In the genomic region with DNA sequence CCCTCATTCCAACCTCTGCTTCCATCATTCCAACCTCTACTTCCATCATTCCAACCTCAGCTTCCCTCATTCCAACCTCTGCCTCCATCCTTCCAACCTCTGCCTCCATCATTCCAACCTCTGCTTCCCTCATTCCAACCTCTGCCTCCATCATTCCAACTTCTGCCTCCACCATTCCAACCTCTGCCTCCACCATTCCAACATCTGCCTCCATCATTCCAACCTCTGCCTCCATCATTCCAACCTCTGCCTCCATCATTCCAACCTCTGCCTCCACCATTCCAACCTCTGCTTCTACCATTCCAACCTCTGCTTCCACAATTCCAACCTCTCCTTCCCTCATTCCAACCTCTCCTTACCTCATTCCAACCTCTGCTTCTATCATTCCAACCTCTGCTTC, we compare ENCODE assay signal across 37 cellular contexts. TPM values are rescaled to one million over a fixed set of nuclear protein-coding genes. Genes with fewer than 3 reads are reported as not detected.
A peak's percentile ranks its signal among the peaks of the same experiment; 100 is the strongest.
DNase-seq lines count a peak whose midpoint lies in the region; ATAC-seq, FAIRE-seq and TF ChIP-seq lines count a peak whose summit lies in the region.
"Had no signal": no experiment of that assay in that cellular context is flagged by ENCODE, and none has a peak within 500 bp of the region (broad histone marks: within the 10 kb centered on the region; RNA-seq: fewer than 3 reads in every experiment).

No MANE protein-coding gene starts in this region.

- peak overlapping the region; percentile 65 for H3K14ac ChIP-seq in IMR-90 (replicated peaks; ENCODE audit: low read depth, low read length)

- intact Hi-C loops in HepG2 (cut with micrococcal nuclease; ENCODE audit: unreplicated experiment): no loop called here
- intact Hi-C loops in right lobe of liver (cut with DNase I): no loop called here
- intact Hi-C loops in IMR-90 (cut with micrococcal nuclease): no loop called here
- intact Hi-C loops in K562 (cut with micrococcal nuclease): no loop called here
- intact Hi-C loops in uterus (cut with DNase I; ENCODE audit: low total_unique reads): no loop called here
- intact Hi-C loops in naive thymus-derived CD4-positive, alpha-beta T cell (cut with micrococcal nuclease): no loop called here

- ATAC-seq in HepG2 (no peak), right lobe of liver (no peak), IMR-90 (ENCODE audit: low read depth) (no peak), K562 (no peak), HG03460 (IDR thresholded peaks at IDR 0.05; ENCODE audit: unreplicated experiment) (no peak)
- no peak for ATAC-seq in naive thymus-derived CD4-positive, alpha-beta T cell
- ATAC-seq: A549; CD8-positive, alpha-beta T cell had no signal

- H3K56ac ChIP-seq in IMR-90 (ENCODE audit: extremely low read depth, insufficient read depth, low read length): no peak overlapping the region

- H2AFZ ChIP-seq in HepG2 (ENCODE audit: low read length) (no peak overlapping the region), IMR-90 (replicated peaks; ENCODE audit: low read length, poor library complexity) (no peak overlapping the region), K562 (ENCODE audit: low read depth, low read length) (no peak overlapping the region)

- POLR2A ChIA-PET in HepG2 (lab: Yijun Ruan, JAX) (no interaction called here), HEK293 (lab: Yijun Ruan, JAX) (no interaction called here), IMR-90 (lab: Charles Lee; ENCODE audit: unreplicated experiment) (no interaction called here), K562 (lab: Yijun Ruan, JAX) (interaction anchor here (1.0 to 2.7 kb wide), 4 partner anchors 10 to 15 kb away, joined by 3 to 10 read pairs (median 4); no protein-coding TSS in a partner anchor)
- POLR2A ChIA-PET in naive thymus-derived CD4-positive, alpha-beta T cell (lab: Charles Lee): no interaction called here

- TF ChIP-seq EP300 in HepG2 (IDR thresholded peaks at IDR 0.05; ENCODE audit: low read depth in 2 of 2, low read length in 2 of 2): no peak
- no peak for TF ChIP-seq EP300 in HepG2 (CRISPR knock-in tag; IDR thresholded peaks at IDR 0.05; ENCODE audit: borderline replicate concordance)
- no peak for TF ChIP-seq EP300 in K562 (IDR thresholded peaks at IDR 0.05; ENCODE audit: low read length)

- CTCF ChIA-PET in HepG2 (lab: Yijun Ruan, JAX; ENCODE audit: low intra/inter-chr PET ratio, low total read pairs) (no interaction called here), HEK293 (lab: Yijun Ruan, JAX) (no interaction called here), IMR-90 (lab: Yijun Ruan, JAX) (interaction anchor here (0.6 to 2.4 kb wide), 2 partner anchors 10 to 87 kb away, joined by 3 to 11 read pairs; no protein-coding TSS in a partner anchor), K562 (lab: Yijun Ruan, JAX; ENCODE audit: low intra/inter-chr PET ratio) (no interaction called here)
- CTCF ChIA-PET in naive thymus-derived CD4-positive, alpha-beta T cell (lab: Charles Lee): no interaction called here

- no peak overlapping the region for H4K5ac ChIP-seq in IMR-90 (ENCODE audit: low read depth, low read length)

- H3K9ac ChIP-seq in HepG2 (ENCODE audit: insufficient read depth, low read depth, low read length): no peak overlapping the region
- no peak overlapping the region for H3K9ac ChIP-seq in IMR-90 (ENCODE audit: low read depth, low read length)
- no peak overlapping the region for H3K9ac ChIP-seq in K562 (ENCODE audit: insufficient read depth in 1 of 2, low read depth in 2 of 2, low read length in 2 of 2)
- H3K9ac ChIP-seq: BLaER1; BLaER1 treated with 17β-estradiol and CSF1 and Interleukin-3, amounts not matched to agents 10 nM and 100 nM had no signal

- in situ Hi-C loops in HepG2 (cut with HindIII; ENCODE audit: extremely low pct_ligation_motif_present, low pct_unique_long_range_greater_than_20kb): no loop called here
- in situ Hi-C loops in IMR-90 (cut with MboI; ENCODE audit: low sequenced_read_pairs): no loop called here
- in situ Hi-C loops in K562 (cut with MboI): no loop called here

- peak overlapping the region; percentile 83; the same call in 1 of the 2 replicates for H4K91ac ChIP-seq in IMR-90 (ENCODE audit: insufficient read depth, low read depth, low read length)

- H3K4me1 Mint-ChIP-seq in naive thymus-derived CD4-positive, alpha-beta T cell: peaks cover 0 to 3% (median 0%) of the 10 kb centered on the region in 7 donors
- H3K4me1 Mint-ChIP-seq: B cell; CD14-positive monocyte; CD8-positive, alpha-beta memory T cell had no signal

- no peak overlapping the region for H3K4me3 Mint-ChIP-seq in naive thymus-derived CD4-positive, alpha-beta T cell
- H3K4me3 Mint-ChIP-seq: B cell; CD14-positive monocyte; CD4-positive, alpha-beta memory T cell; CD4-positive, alpha-beta T cell; CD4-positive, CD25-positive, alpha-beta regulatory T cell; CD8-positive, alpha-beta memory T cell; CD8-positive, alpha-beta T cell had no signal

- TF ChIP-seq RAD21 in HepG2 (CRISPR knock-in tag; IDR thresholded peaks at IDR 0.05) (no peak), IMR-90 (IDR thresholded peaks at IDR 0.05; ENCODE audit: low read length) (no peak), K562 (CRISPR knock-in tag; conservative IDR thresholded peaks at IDR 0.05 in 1 of 2, IDR thresholded peaks at IDR 0.05 in 1 of 2) (no peak)

- no peak overlapping the region for H2BK5ac ChIP-seq in IMR-90 (ENCODE audit: low read depth, low read length, poor library complexity, severe bottlenecking)

- no peak overlapping the region for H3K27ac Mint-ChIP-seq in naive thymus-derived CD4-positive, alpha-beta T cell
- H3K27ac Mint-ChIP-seq: B cell; CD14-positive monocyte; CD4-positive, alpha-beta memory T cell; CD4-positive, alpha-beta T cell; CD4-positive, CD25-positive, alpha-beta regulatory T cell; CD8-positive, alpha-beta memory T cell; CD8-positive, alpha-beta T cell had no signal

- no peak overlapping the region for H3K23ac ChIP-seq in IMR-90 (ENCODE audit: low read depth, low read length)

- no peak overlapping the region for H3K18ac ChIP-seq in IMR-90 (ENCODE audit: low read depth, low read length)

- H3K27me3 ChIP-seq in HepG2 (ENCODE audit: control insufficient read depth in 1 of 2, insufficient read depth in 2 of 2, low read length in 2 of 2): peaks cover 0 to 6% of the 10 kb centered on the region in 2 experiments; a peak in 2 of 5 replicates
- no peaks in the 10 kb centered on the region for H3K27me3 ChIP-seq in right lobe of liver
- H3K27me3 ChIP-seq in IMR-90 (ENCODE audit: control insufficient read depth, insufficient read depth, low read length): no peaks in the 10 kb centered on the region
- H3K27me3 ChIP-seq in K562 (ENCODE audit: control insufficient read depth in 2 of 2, insufficient read depth in 2 of 2, low read length in 2 of 2): peaks cover 2 to 21% of the 10 kb centered on the region in 2 experiments; a peak in 2 of 5 replicates
- H3K27me3 ChIP-seq in uterus: no peaks in the 10 kb centered on the region
- no peaks in the 10 kb centered on the region for H3K27me3 ChIP-seq in naive thymus-derived CD4-positive, alpha-beta T cell (ENCODE audit: control insufficient read depth in 2 of 2, insufficient read depth in 2 of 2, low read length in 2 of 2)
- H3K27me3 ChIP-seq: BLaER1; BLaER1 treated with 17β-estradiol and CSF1 and Interleukin-3, amounts not matched to agents 10 nM and 100 nM had no signal

- no peak overlapping the region for H3K4me2 ChIP-seq in HepG2 (ENCODE audit: low read depth, low read length)
- H3K4me2 ChIP-seq in IMR-90 (ENCODE audit: low read depth, low read length): no peak overlapping the region
- no peak overlapping the region for H3K4me2 ChIP-seq in K562 (ENCODE audit: insufficient read depth, low read length)
- H3K4me2 ChIP-seq: A549; BLaER1; BLaER1 treated with 17β-estradiol and CSF1 and Interleukin-3, amounts not matched to agents 10 nM and 100 nM had no signal

- FAIRE-seq in HepG2 (lab: Jason Lieb, UNC): no peak
- no peak for FAIRE-seq in K562 (lab: Jason Lieb, UNC)
- FAIRE-seq: A204.1, A549, D721Med had no signal

- H3K9me1 ChIP-seq in IMR-90 (ENCODE audit: insufficient read depth, low read length): peaks cover 12% of the 10 kb centered on the region; the same call in 1 of the 2 replicates
- no peaks in the 10 kb centered on the region for H3K9me1 ChIP-seq in K562 (ENCODE audit: control insufficient read depth, insufficient read depth, low read length)

- no peaks in the 10 kb centered on the region for H3K9me3 ChIP-seq in HepG2 (ENCODE audit: low read length)
- H3K9me3 ChIP-seq in right lobe of liver: no peaks in the 10 kb centered on the region
- no peaks in the 10 kb centered on the region for H3K9me3 ChIP-seq in HEK293 (ENCODE audit: control insufficient read depth, insufficient read depth, low read depth, low read length)
- H3K9me3 ChIP-seq in IMR-90 (ENCODE audit: control insufficient read depth, insufficient read depth, low read length): no peaks in the 10 kb centered on the region; the same call in 1 of the 2 replicates
- no peaks in the 10 kb centered on the region for H3K9me3 ChIP-seq in K562 (replicated peaks; ENCODE audit: control insufficient read depth, insufficient read depth, low read depth, low read length)
- no peaks in the 10 kb centered on the region for H3K9me3 ChIP-seq in uterus
- no peaks in the 10 kb centered on the region for H3K9me3 ChIP-seq in naive thymus-derived CD4-positive, alpha-beta T cell (ENCODE audit: control insufficient read depth in 2 of 3, low read length in 3 of 3)
- H3K9me3 ChIP-seq: BE2C, BLaER1, Caco-2 had no signal

- dilution Hi-C loops in IMR-90 (cut with HindIII; ENCODE audit: low sequenced_read_pairs, unreplicated experiment): no loop called here

- TF ChIP-seq CTCF in HepG2 (CRISPR knock-in tag; IDR thresholded peaks at IDR 0.05) (no peak), right lobe of liver (IDR thresholded peaks at IDR 0.05) (no peak), HEK293 (tag by site-specific recombination; IDR thresholded peaks at IDR 0.05) (no peak), IMR-90 (conservative IDR thresholded peaks at IDR 0.05; ENCODE audit: low read depth, low read length) (no peak), K562 (IDR thresholded peaks at IDR 0.05 in 2 of 3, conservative IDR thresholded peaks at IDR 0.05 in 1 of 3; ENCODE audit: insufficient read depth in 2 of 3, low read depth in 1 of 3, low read length in 3 of 3) (no peak), uterus (IDR thresholded peaks at IDR 0.05) (no peak)

- BruUV-seq in HepG2 (replicated peaks; lab: Mats Ljungman, UMichigan) (no TSS peak), IMR-90 (replicated peaks; lab: Mats Ljungman, UMichigan) (no TSS peak), K562 (replicated peaks; lab: Mats Ljungman, UMichigan) (no TSS peak)

- no peaks in the 10 kb centered on the region for H3K9me3 Mint-ChIP-seq in naive thymus-derived CD4-positive, alpha-beta T cell
- H3K9me3 Mint-ChIP-seq: CD4-positive, alpha-beta memory T cell; CD4-positive, alpha-beta T cell; CD8-positive, alpha-beta T cell had no signal

- no peak overlapping the region for H2AK9ac ChIP-seq in IMR-90 (replicated peaks; ENCODE audit: low read depth, low read length, poor library complexity)

- peaks cover 0 to 7% (median 5%) of the 10 kb centered on the region in 5 donors for H3K27me3 Mint-ChIP-seq in naive thymus-derived CD4-positive, alpha-beta T cell

- DNase-seq in HepG2 (ENCODE audit: low spot score) (no peak), right lobe of liver (no peak), IMR-90 (no peak), K562 (ENCODE audit: extremely low read depth in 1 of 4, low spot score in 3 of 4) (no peak), uterus (no peak)
- DNase-seq in naive thymus-derived CD4-positive, alpha-beta T cell: no peak
- DNase-seq: 8988T; ACHN; AML-193; BE2C; C1 segment of cervical spinal cord; Caco-2; Calu3; CD4-positive, alpha-beta memory T cell; CD4-positive, alpha-beta T cell; CD4-positive, CD25-positive, alpha-beta regulatory T cell; CD8-positive, alpha-beta memory T cell; CD8-positive, alpha-beta T cell; COR-L47; DMS 273 treated with DMSO at 0.1 percent for 48 hours; DMS153; DMS53; DMS79; DMS79 treated with DMSO at 0.1 percent for 48 hours; DND-41; EL had no signal

- H3K27ac ChIP-seq in HepG2 (ENCODE audit: extremely low read length, insufficient read depth, low read length) (no peak overlapping the region), right lobe of liver (no peak overlapping the region), HEK293 (ENCODE audit: extremely low read depth, low read depth, low read length) (no peak overlapping the region), IMR-90 (ENCODE audit: insufficient read depth, low read length) (no peak overlapping the region), K562 (ENCODE audit: extremely low read depth, low read depth, low read length) (no peak overlapping the region), uterus (no peak overlapping the region)
- H3K27ac ChIP-seq in naive thymus-derived CD4-positive, alpha-beta T cell (ENCODE audit: low read depth, low read length): no peak overlapping the region
- H3K27ac ChIP-seq: 22Rv1; A549; BLaER1; BLaER1 treated with 17β-estradiol and CSF1 and Interleukin-3, amounts not matched to agents 10 nM and 100 nM; C4-2B had no signal

- TF ChIP-seq POLR2A in HepG2 (IDR thresholded peaks at IDR 0.05; ENCODE audit: insufficient read depth in 1 of 2, low read depth in 2 of 2, low read length in 2 of 2) (no peak), right lobe of liver (IDR thresholded peaks at IDR 0.05) (no peak), IMR-90 (IDR thresholded peaks at IDR 0.05; ENCODE audit: low read depth, low read length) (no peak), K562 (conservative IDR thresholded peaks at IDR 0.05) (no peak), uterus (IDR thresholded peaks at IDR 0.05) (no peak)

- H3K4me3 ChIP-seq in HepG2 (replicated peaks in 1 of 3; ENCODE audit: insufficient read depth in 1 of 3, low read depth in 2 of 3, low read length in 3 of 3) (no peak overlapping the region), right lobe of liver (no peak overlapping the region), HEK293 (ENCODE audit: low read depth, low read length) (no peak overlapping the region), IMR-90 (ENCODE audit: insufficient read depth, low read depth, low read length) (no peak overlapping the region), K562 (no peak overlapping the region), uterus (no peak overlapping the region)
- H3K4me3 ChIP-seq in naive thymus-derived CD4-positive, alpha-beta T cell (ENCODE audit: low read length): no peak overlapping the region
- H3K4me3 ChIP-seq: A549; BLaER1; BLaER1 treated with 17β-estradiol and CSF1 and Interleukin-3, amounts not matched to agents 10 nM and 100 nM had no signal

- H3K4ac ChIP-seq in IMR-90 (ENCODE audit: low read depth, low read length): 0 out of 2 replicates have a peak overlapping the region, but pooled peaks have one; percentile 67

- H2BK20ac ChIP-seq in IMR-90 (ENCODE audit: low read depth, low read length): peak overlapping the region; percentile 97

- peak overlapping the region; percentile 16; the same call in 2 of the 3 replicates for H2BK15ac ChIP-seq in IMR-90 (ENCODE audit: low read depth, low read length)

- H2BK120ac ChIP-seq in IMR-90 (ENCODE audit: low read depth, low read length): peak overlapping the region; percentile 86

- H3K4me1 ChIP-seq in HepG2 (ENCODE audit: insufficient read depth, low read length) (no peaks in the 10 kb centered on the region), right lobe of liver (no peaks in the 10 kb centered on the region), HEK293 (ENCODE audit: control insufficient read depth, insufficient read depth, low read length) (no peaks in the 10 kb centered on the region), IMR-90 (ENCODE audit: control insufficient read depth, insufficient read depth, low read length) (peaks cover 7% of the 10 kb centered on the region), K562 (replicated peaks in 1 of 2; ENCODE audit: control insufficient read depth in 2 of 2, insufficient read depth in 2 of 2, low read length in 2 of 2) (peaks cover 0 to 9% of the 10 kb centered on the region in 2 experiments; a peak in 4 of 5 replicates), uterus (no peaks in the 10 kb centered on the region)
- H3K4me1 ChIP-seq in naive thymus-derived CD4-positive, alpha-beta T cell (ENCODE audit: control insufficient read depth in 2 of 2, insufficient read depth in 2 of 2, low read length in 2 of 2): no peaks in the 10 kb centered on the region
- H3K4me1 ChIP-seq: A549; BE2C; BLaER1; BLaER1 treated with 17β-estradiol and CSF1 and Interleukin-3, amounts not matched to agents 10 nM and 100 nM; Caco-2 had no signal

- H2AK5ac ChIP-seq in IMR-90 (ENCODE audit: low read depth, low read length): peak overlapping the region; percentile 89

- H3K79me2 ChIP-seq in HepG2 (ENCODE audit: insufficient read depth, low read length) (no peaks in the 10 kb centered on the region), K562 (ENCODE audit: control insufficient read depth, insufficient read depth, low read length) (no peaks in the 10 kb centered on the region)

- peaks cover 0 to 28% of the 10 kb centered on the region in 2 experiments; a peak in 2 of 4 replicates for H3K79me1 ChIP-seq in IMR-90 (ENCODE audit: low read depth in 1 of 2, low read length in 2 of 2)

- no peaks in the 10 kb centered on the region for H3K36me3 ChIP-seq in HepG2 (replicated peaks in 1 of 2; ENCODE audit: control insufficient read depth in 1 of 2, insufficient read depth in 2 of 2, low read length in 2 of 2)
- no peaks in the 10 kb centered on the region for H3K36me3 ChIP-seq in right lobe of liver
- no peaks in the 10 kb centered on the region for H3K36me3 ChIP-seq in HEK293 (ENCODE audit: control insufficient read depth in 2 of 2, insufficient read depth in 1 of 2, low read length in 2 of 2)
- peaks cover 1% of the 10 kb centered on the region; the same call in 1 of the 2 replicates for H3K36me3 ChIP-seq in IMR-90 (ENCODE audit: control insufficient read depth, insufficient read depth, low read length)
- H3K36me3 ChIP-seq in K562 (ENCODE audit: control insufficient read depth, insufficient read depth, low read length): no peaks in the 10 kb centered on the region
- H3K36me3 ChIP-seq in uterus: no peaks in the 10 kb centered on the region
- no peaks in the 10 kb centered on the region for H3K36me3 ChIP-seq in naive thymus-derived CD4-positive, alpha-beta T cell (ENCODE audit: control insufficient read depth in 2 of 3, insufficient read depth in 3 of 3, low read length in 3 of 3)
- H3K36me3 ChIP-seq: BE2C; BLaER1; BLaER1 treated with 17β-estradiol and CSF1 and Interleukin-3, amounts not matched to agents 10 nM and 100 nM had no signal

- no peaks in the 10 kb centered on the region for H3K36me3 Mint-ChIP-seq in naive thymus-derived CD4-positive, alpha-beta T cell
- H3K36me3 Mint-ChIP-seq: CD14-positive monocyte; CD4-positive, alpha-beta memory T cell; CD4-positive, CD25-positive, alpha-beta regulatory T cell; CD8-positive, alpha-beta memory T cell; CD8-positive, alpha-beta T cell had no signal

- H4K8ac ChIP-seq in IMR-90 (ENCODE audit: low read depth in 2 of 2, low read length in 2 of 2): peak overlapping the region in 1 of 2 experiments; percentile 80; a peak in 1 of 4 replicates

- no peaks in the 10 kb centered on the region for H4K20me1 ChIP-seq in HepG2 (ENCODE audit: insufficient read depth, low read length)
- no peaks in the 10 kb centered on the region for H4K20me1 ChIP-seq in IMR-90 (ENCODE audit: insufficient read depth, low read length)
- no peaks in the 10 kb centered on the region for H4K20me1 ChIP-seq in K562 (replicated peaks; ENCODE audit: control insufficient read depth, insufficient read depth, low read length)
- H4K20me1 ChIP-seq: BLaER1; BLaER1 treated with 17β-estradiol and CSF1 and Interleukin-3, amounts not matched to agents 10 nM and 100 nM had no signal

RNA-seq across cellular contexts. Expression of a gene that starts 30.3 kb away (rescaled TPM):
- 0.02 TPM in 1 of 2 replicates, not detected in the other for total RNA-seq in HepG2 (2016; rRNA removed; fragmentation: Illumina TruSeq; extraction: Trizol)
- not detected in 2 replicates for total RNA-seq in HepG2 (2016; cell fraction: cytosol; rRNA removed; fragmentation: Illumina TruSeq; extraction: Trizol; ENCODE audit: low read depth)
- not detected in 2 replicates for total RNA-seq in HepG2 (2016; cell fraction: insoluble cytoplasmic fraction; rRNA removed; fragmentation: Illumina TruSeq; extraction: Trizol)
- 0.06 TPM in 1 of 2 replicates, not detected in the other for total RNA-seq in HepG2 (2016; cell fraction: membrane; rRNA removed; fragmentation: Illumina TruSeq; extraction: Trizol)
- not detected in 2 replicates for total RNA-seq in HepG2 (2016; cell fraction: nucleus; rRNA removed; fragmentation: Illumina TruSeq; extraction: Trizol)
- 0.04 TPM in 1 of 2 replicates, not detected in the other for polyA plus RNA-seq in HepG2 (2011; rRNA removed)
- polyA plus RNA-seq in HepG2 (2011; cell fraction: cytosol; rRNA removed): 0.03 and 0.04 TPM in 2 replicates
- 0.10 TPM in 1 of 2 replicates, not detected in the other for polyA plus RNA-seq in HepG2 (2011; cell fraction: nucleus; rRNA removed)
- polyA plus RNA-seq in HepG2 (2012): not detected in 2 replicates
- polyA plus RNA-seq in HepG2 (2016; cell fraction: cytosol; fragmentation: Illumina TruSeq; extraction: Trizol; ENCODE audit: low read depth): not detected in 2 replicates
- not detected in 2 replicates for polyA plus RNA-seq in HepG2 (2016; cell fraction: insoluble cytoplasmic fraction; fragmentation: Illumina TruSeq; extraction: Trizol; ENCODE audit: low read depth)
- polyA plus RNA-seq in HepG2 (2016; cell fraction: membrane; fragmentation: Illumina TruSeq; extraction: Trizol; ENCODE audit: low read depth): not detected in 2 replicates
- polyA plus RNA-seq in HepG2 (2016; cell fraction: nucleus; fragmentation: Illumina TruSeq; extraction: Trizol; ENCODE audit: insufficient read depth, low read depth): not detected in 2 replicates
- 2.9 TPM in 1 of 2 replicates, not detected in the other for polyA minus RNA-seq in HepG2 (2011; rRNA and poly(A)+ RNA removed; ENCODE audit: low replicate concordance)
- polyA minus RNA-seq in HepG2 (2011; cell fraction: cytosol; rRNA and poly(A)+ RNA removed): not detected in 2 replicates
- 0.13 TPM in 1 of 2 replicates, not detected in the other for polyA minus RNA-seq in HepG2 (2011; cell fraction: nucleus; rRNA and poly(A)+ RNA removed)
- total RNA-seq in right lobe of liver: 10 to 100 TPM in 5 of 6 experiments, 1 to 10 TPM in 1; 8.6 to 45.7 (median 22.6) TPM
- 19.2 and 20.6 TPM in 2 replicates for total RNA-seq in IMR-90 (2012; rRNA removed)
- 19.7 and 23.8 TPM in 2 replicates for polyA plus RNA-seq in IMR-90 (2012; rRNA removed)
- polyA plus RNA-seq in IMR-90 (2012; cell fraction: cytosol; rRNA removed): 21.1 and 39.8 TPM in 2 replicates
- polyA plus RNA-seq in IMR-90 (2012; cell fraction: nucleus; rRNA removed; ENCODE audit: low replicate concordance): 8.1 and 11.2 TPM in 2 replicates
- total RNA-seq in K562 (2011; cell fraction: chromatin; rRNA removed; ENCODE audit: low replicate concordance): 17.4 and 20.0 TPM in 2 replicates
- 19.7 and 20.5 TPM in 2 replicates for total RNA-seq in K562 (2011; cell fraction: nucleolus; rRNA removed)
- 23.1 and 28.9 TPM in 2 replicates for total RNA-seq in K562 (2011; cell fraction: nucleoplasm; rRNA removed)
- total RNA-seq in K562 (2014; rRNA removed): 78.7 and 83.9 TPM in 2 replicates
- 26.2 and 32.8 TPM in 2 replicates for total RNA-seq in K562 (2014; rRNA removed; fragmentation: Illumina TruSeq; extraction: Trizol)
- 21.3 and 22.2 TPM in 2 replicates for total RNA-seq in K562 (2015; rRNA removed; fragmentation: Illumina TruSeq; extraction: Trizol)
- total RNA-seq in K562 (2021): 96.1 and 108 TPM in 2 replicates
- 16.0 and 25.4 TPM in 2 replicates for polyA plus RNA-seq in K562 (2011; rRNA removed)
- 20.8 and 43.7 TPM in 2 replicates for polyA plus RNA-seq in K562 (2011; cell fraction: cytosol; rRNA removed)
- polyA plus RNA-seq in K562 (2011; cell fraction: nucleus; rRNA removed): 17.5 and 23.9 TPM in 2 replicates
- 59.3 and 80.9 TPM in 2 replicates for polyA plus RNA-seq in K562 (2012)
- polyA plus RNA-seq in K562 (2014; fragmentation: Illumina TruSeq; extraction: Trizol): 23.2 and 39.7 TPM in 2 replicates
- 1 to 10 TPM; 5.7 to 7.7 TPM for polyA plus RNA-seq in K562 (2014; fragmentation: Nextera tagmentation; extraction: Ambion mirVana)
- polyA plus RNA-seq in K562 (2014; rRNA removed): 59.1 and 61.3 TPM in 2 replicates
- polyA minus RNA-seq in K562 (2011; rRNA and poly(A)+ RNA removed): 11.8 and 13.3 TPM in 2 replicates
- polyA minus RNA-seq in K562 (2011; cell fraction: cytosol; rRNA and poly(A)+ RNA removed): 14.5 and 18.4 TPM in 2 replicates
- polyA minus RNA-seq in K562 (2011; cell fraction: nucleus; rRNA and poly(A)+ RNA removed): 16.4 and 23.1 TPM in 2 replicates
- 10 to 100 TPM in 3 of 4 donors, 1 to 10 TPM in 1; 9.1 to 30.9 (median 18.8) TPM for total RNA-seq in uterus
- 10 to 100 TPM; 10.4 to 14.6 (median 14.1) TPM for total RNA-seq in naive thymus-derived CD4-positive, alpha-beta T cell
- 1 to 10 TPM; 2.5 to 3.0 TPM for polyA plus RNA-seq in naive thymus-derived CD4-positive, alpha-beta T cell

Comparison
In these comparisons a context has a peak if more than half of its experiments do, and no peak if none do; other contexts are left out.
1. RNA of a gene that starts 30.3 kb away (total RNA-seq): 17.4 to 108 TPM in K562, 9.1 to 30.9 TPM in uterus, 8.6 to 45.7 TPM in right lobe of liver, 19.2 to 20.6 TPM in IMR-90 and 10.4 to 14.6 TPM in naive thymus-derived CD4-positive, alpha-beta T cell; 0.02 to 0.06 TPM in HepG2; every median in the first group is over 4 times any median in the second.